ENCODE assay signal across 1 cellular context in genomic region chr2:204432196-204432595, GRCh38.
TF ChIP-seq lines count a peak whose summit lies in the region.

No MANE protein-coding gene starts in this region.

TF ChIP-seq in K562, 482 proteins besides CTCF, POLR2A, EP300 and RAD21 (continued from another document):
- TF ChIP-seq, protein P1, sequence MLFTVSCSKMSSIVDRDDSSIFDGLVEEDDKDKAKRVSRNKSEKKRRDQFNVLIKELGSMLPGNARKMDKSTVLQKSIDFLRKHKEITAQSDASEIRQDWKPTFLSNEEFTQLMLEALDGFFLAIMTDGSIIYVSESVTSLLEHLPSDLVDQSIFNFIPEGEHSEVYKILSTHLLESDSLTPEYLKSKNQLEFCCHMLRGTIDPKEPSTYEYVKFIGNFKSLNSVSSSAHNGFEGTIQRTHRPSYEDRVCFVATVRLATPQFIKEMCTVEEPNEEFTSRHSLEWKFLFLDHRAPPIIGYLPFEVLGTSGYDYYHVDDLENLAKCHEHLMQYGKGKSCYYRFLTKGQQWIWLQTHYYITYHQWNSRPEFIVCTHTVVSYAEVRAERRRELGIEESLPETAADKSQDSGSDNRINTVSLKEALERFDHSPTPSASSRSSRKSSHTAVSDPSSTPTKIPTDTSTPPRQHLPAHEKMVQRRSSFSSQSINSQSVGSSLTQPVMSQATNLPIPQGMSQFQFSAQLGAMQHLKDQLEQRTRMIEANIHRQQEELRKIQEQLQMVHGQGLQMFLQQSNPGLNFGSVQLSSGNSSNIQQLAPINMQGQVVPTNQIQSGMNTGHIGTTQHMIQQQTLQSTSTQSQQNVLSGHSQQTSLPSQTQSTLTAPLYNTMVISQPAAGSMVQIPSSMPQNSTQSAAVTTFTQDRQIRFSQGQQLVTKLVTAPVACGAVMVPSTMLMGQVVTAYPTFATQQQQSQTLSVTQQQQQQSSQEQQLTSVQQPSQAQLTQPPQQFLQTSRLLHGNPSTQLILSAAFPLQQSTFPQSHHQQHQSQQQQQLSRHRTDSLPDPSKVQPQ (CRISPR knock-in tag; IDR thresholded peaks at IDR 0.05; ENCODE audit: borderline replicate concordance): no peak
